Comparison of ENCODE assay signal across 15 cellular contexts in genomic region chr3:158095302-158095997, GRCh38. TPM values are rescaled to one million over a fixed set of nuclear protein-coding genes. Genes with fewer than 3 reads are reported as not detected.
DNase-seq lines count a peak whose midpoint lies in the region; TF ChIP-seq lines count a peak whose summit lies in the region.
"Had no signal": no experiment of that assay in that cellular context is flagged by ENCODE, and none has a peak within 500 bp of the region (broad histone marks: within the 10 kb centered on the region; RNA-seq: fewer than 3 reads in every experiment).

No MANE protein-coding gene starts in this region.

- peaks cover 88% of the 10 kb centered on the region for H3K27me3 ChIP-seq in NT2/D1 (ENCODE audit: insufficient read depth, insufficient read length)
- H3K27me3 ChIP-seq in colonic mucosa, result peaks cover 67% of the 10 kb centered on the region

- peak overlapping the region; percentile 62 to 88 for H3K4me3 Mint-ChIP-seq in CD14-positive monocyte

- CTCF ChIA-PET in RWPE1 (lab: Yijun Ruan, JAX), result interaction anchor here (0.6 kb wide), 1 partner anchor 338 kb away, joined by 3 read pairs; no protein-coding TSS in a partner anchor

- H3K36me3 Mint-ChIP-seq in CD14-positive monocyte, result peaks cover 0 to 15% of the 10 kb centered on the region in 2 donors

- DNase-seq in CD14-positive monocyte (ENCODE audit: low spot score) (no peak), GM13977 (ENCODE audit: low spot score) (peak; percentile 44), NT2/D1 (ENCODE audit: low read depth, low spot score) (no peak), colonic mucosa (no peak), RWPE1 (ENCODE audit: low spot score) (no peak), Ammon's horn (ENCODE audit: low spot score) (no peak)
- DNase-seq in central memory CD4-positive, alpha-beta T cell, result no peak
- DNase-seq: activated CD8-positive, alpha-beta memory T cell treated with anti-CD3 and anti-CD28 coated beads, Interleukin-2, amount 50 U/mL, for 48 hours; foreskin melanocyte; midbrain; spleen; stimulated activated naive CD8-positive, alpha-beta T cell treated with anti-CD3 and anti-CD28 coated beads, Interleukin-15, Interleukin-2, amounts not matched to agents 100 U/mL and 50 U/mL, for 24 hours had no signal

- H3K36me3 ChIP-seq in NT2/D1 (ENCODE audit: insufficient read depth, insufficient read length, low read length) (no peaks in the 10 kb centered on the region), colonic mucosa (no peaks in the 10 kb centered on the region)
- H3K36me3 ChIP-seq: pancreas, spleen had no signal

- intact Hi-C loops in CD14-positive monocyte (cut with micrococcal nuclease), result loop anchor here in 1 of 2 donors (10.0 kb wide), 1 partner anchor 339 kb away; no protein-coding TSS in a partner anchor
- intact Hi-C loops in colonic mucosa (cut with DNase I), result no loop called here

- peaks cover 0 to 36% (median 22%) of the 10 kb centered on the region in 7 donors for H3K9me3 Mint-ChIP-seq in CD14-positive monocyte

- peak overlapping the region in 2 of 7 donors; percentile 32 to 81 for H3K27ac Mint-ChIP-seq in CD14-positive monocyte

- H3K27ac ChIP-seq in colonic mucosa (no peak overlapping the region), RWPE1 (no peak overlapping the region)
- H3K27ac ChIP-seq: pancreas, spleen had no signal

- H3K27me3 Mint-ChIP-seq in CD14-positive monocyte (ENCODE audit: low read depth in 3 of 3), result peaks cover 84 to 92% (median 86%) of the 10 kb centered on the region in 3 donors

- no peak overlapping the region for H3K9ac ChIP-seq in NT2/D1 (ENCODE audit: insufficient read length, low read depth)
- no peak overlapping the region for H3K9ac ChIP-seq in colonic mucosa (ENCODE audit: low read depth in 2 of 2, low read length in 2 of 2)

- POLR2A ChIA-PET in RWPE1 (lab: Yijun Ruan, JAX; ENCODE audit: low non-redundant PET), result no interaction called here

- H3K4me1 ChIP-seq in NT2/D1 (ENCODE audit: insufficient read depth, insufficient read length) (no peaks in the 10 kb centered on the region), colonic mucosa (no peaks in the 10 kb centered on the region)

- in situ Hi-C loops in GM13977 (cut with MboI; ENCODE audit: low pct_unique_long_range_greater_than_20kb, low sequenced_read_pairs, unreplicated experiment), result no loop called here

- TF ChIP-seq CTCF in CD14-positive monocyte (IDR thresholded peaks at IDR 0.05) (no peak), GM13977 (IDR thresholded peaks at IDR 0.05; ENCODE audit: extremely low read depth, insufficient read depth, missing control alignments) (no peak), colonic mucosa (IDR thresholded peaks at IDR 0.05) (no peak), RWPE1 (conservative IDR thresholded peaks at IDR 0.05; ENCODE audit: low read depth) (no peak)

- H3K4me3 ChIP-seq in NT2/D1 (ENCODE audit: insufficient read length, low read depth) (peak overlapping the region; percentile 68), iPS-18c (ENCODE audit: insufficient read depth, low read depth, low read length) (peak overlapping the region; percentile 59; the same call in 1 of the 2 replicates), colonic mucosa (no peak overlapping the region)
- H3K4me3 ChIP-seq: pancreas had no signal

- H3K9me3 ChIP-seq in NT2/D1 (ENCODE audit: insufficient read depth, low read length) (no peaks in the 10 kb centered on the region), iPS-18c (ENCODE audit: control insufficient read depth, insufficient read depth, low read length) (no peaks in the 10 kb centered on the region), colonic mucosa (no peaks in the 10 kb centered on the region)
- H3K9me3 ChIP-seq: pancreas had no signal

- peaks cover 45% of the 10 kb centered on the region for H3K4me1 Mint-ChIP-seq in CD14-positive monocyte

RNA-seq across cellular contexts. Expression of gene SHOX2, which starts 10.8 kb away (rescaled TPM):
- polyA plus RNA-seq in CD14-positive monocyte, result not detected
- not detected for total RNA-seq in colonic mucosa
- total RNA-seq: activated naive CD4-positive, alpha-beta T cell treated with anti-CD3 and anti-CD28 coated beads, Interleukin-2, amount 50 U/mL, for 72 hours had no signal

RNA-seq across cellular contexts. Expression of gene RSRC1, which starts 14.4 kb away (rescaled TPM):
- polyA plus RNA-seq in CD14-positive monocyte, result 10 to 100 TPM; 15.1 to 31.7 TPM
- 10 to 100 TPM; 28.5 to 32.0 TPM for total RNA-seq in colonic mucosa
